1 cellular context compared by ENCODE assay signal in genomic region chr19:980133-980998, GRCh38.
TF ChIP-seq lines count a peak whose summit lies in the region.

No MANE protein-coding gene starts in this region.

TF ChIP-seq in HepG2, 621 proteins besides CTCF, POLR2A, EP300 and RAD21 (continued from another document and continues in another):
- TF ChIP-seq GMEB2 (CRISPR knock-in tag; IDR thresholded peaks at IDR 0.05; ENCODE audit: low read depth) = no peak
- 0 out of 2 replicates have a peak, but pooled peaks have one; percentile 77 for TF ChIP-seq ZNF264 (CRISPR knock-in tag; IDR thresholded peaks at IDR 0.05)
- TF ChIP-seq JUND (CRISPR knock-in tag; IDR thresholded peaks at IDR 0.05) = peak; percentile 61; the same call in 1 of the 2 replicates
- TF ChIP-seq MYPOP (CRISPR knock-in tag; IDR thresholded peaks at IDR 0.05) = peak; percentile 35; the same call in 1 of the 2 replicates
- TF ChIP-seq ZZZ3 (CRISPR knock-in tag; IDR thresholded peaks at IDR 0.05; ENCODE audit: borderline replicate concordance) = peak; percentile 35; the same call in 1 of the 2 replicates
- peak; percentile 70 for TF ChIP-seq ELF1 (CRISPR knock-in tag; IDR thresholded peaks at IDR 0.05)
- peak; percentile 37; the same call in 1 of the 2 replicates for TF ChIP-seq NFYC (CRISPR knock-in tag; IDR thresholded peaks at IDR 0.05)
- 0 out of 2 replicates have a peak, but pooled peaks have one; percentile 19 for TF ChIP-seq HNF4G (IDR thresholded peaks at IDR 0.05; ENCODE audit: borderline replicate concordance, low read depth, low read length)
- TF ChIP-seq HNF4G (CRISPR knock-in tag; IDR thresholded peaks at IDR 0.05; ENCODE audit: borderline replicate concordance, low read depth) = peak; percentile 56; the same call in 1 of the 2 replicates
- peak; percentile 48 for TF ChIP-seq ZEB1 (IDR thresholded peaks at IDR 0.05; ENCODE audit: insufficient replicate concordance, low read depth)
- TF ChIP-seq AGO2 (optimal IDR thresholded peaks at IDR 0.05; ENCODE audit: low read depth, low read length) = peak; percentile 48
- TF ChIP-seq ZNF746 (CRISPR knock-in tag; IDR thresholded peaks at IDR 0.05) = peak; percentile 76
- peak; percentile 77; the same call in 1 of the 2 replicates for TF ChIP-seq ZNF747 (CRISPR knock-in tag; IDR thresholded peaks at IDR 0.05; ENCODE audit: borderline replicate concordance)
- peak; percentile 50; the same call in 1 of the 2 replicates for TF ChIP-seq SP2 (CRISPR knock-in tag; IDR thresholded peaks at IDR 0.05)
- TF ChIP-seq NR2F2 (IDR thresholded peaks at IDR 0.05; ENCODE audit: borderline replicate concordance, low read depth) = peak; percentile 96
- TF ChIP-seq ZKSCAN1 (IDR thresholded peaks at IDR 0.05; ENCODE audit: low read length) = no peak
- TF ChIP-seq, protein P1, sequence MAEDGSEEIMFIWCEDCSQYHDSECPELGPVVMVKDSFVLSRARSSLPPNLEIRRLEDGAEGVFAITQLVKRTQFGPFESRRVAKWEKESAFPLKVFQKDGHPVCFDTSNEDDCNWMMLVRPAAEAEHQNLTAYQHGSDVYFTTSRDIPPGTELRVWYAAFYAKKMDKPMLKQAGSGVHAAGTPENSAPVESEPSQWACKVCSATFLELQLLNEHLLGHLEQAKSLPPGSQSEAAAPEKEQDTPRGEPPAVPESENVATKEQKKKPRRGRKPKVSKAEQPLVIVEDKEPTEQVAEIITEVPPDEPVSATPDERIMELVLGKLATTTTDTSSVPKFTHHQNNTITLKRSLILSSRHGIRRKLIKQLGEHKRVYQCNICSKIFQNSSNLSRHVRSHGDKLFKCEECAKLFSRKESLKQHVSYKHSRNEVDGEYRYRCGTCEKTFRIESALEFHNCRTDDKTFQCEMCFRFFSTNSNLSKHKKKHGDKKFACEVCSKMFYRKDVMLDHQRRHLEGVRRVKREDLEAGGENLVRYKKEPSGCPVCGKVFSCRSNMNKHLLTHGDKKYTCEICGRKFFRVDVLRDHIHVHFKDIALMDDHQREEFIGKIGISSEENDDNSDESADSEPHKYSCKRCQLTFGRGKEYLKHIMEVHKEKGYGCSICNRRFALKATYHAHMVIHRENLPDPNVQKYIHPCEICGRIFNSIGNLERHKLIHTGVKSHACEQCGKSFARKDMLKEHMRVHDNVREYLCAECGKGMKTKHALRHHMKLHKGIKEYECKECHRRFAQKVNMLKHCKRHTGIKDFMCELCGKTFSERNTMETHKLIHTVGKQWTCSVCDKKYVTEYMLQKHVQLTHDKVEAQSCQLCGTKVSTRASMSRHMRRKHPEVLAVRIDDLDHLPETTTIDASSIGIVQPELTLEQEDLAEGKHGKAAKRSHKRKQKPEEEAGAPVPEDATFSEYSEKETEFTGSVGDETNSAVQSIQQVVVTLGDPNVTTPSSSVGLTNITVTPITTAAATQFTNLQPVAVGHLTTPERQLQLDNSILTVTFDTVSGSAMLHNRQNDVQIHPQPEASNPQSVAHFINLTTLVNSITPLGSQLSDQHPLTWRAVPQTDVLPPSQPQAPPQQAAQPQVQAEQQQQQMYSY (CRISPR knock-in tag; IDR thresholded peaks at IDR 0.05) = peak; percentile 65; the same call in 1 of the 2 replicates
- TF ChIP-seq ZBTB7B (CRISPR knock-in tag; IDR thresholded peaks at IDR 0.05) = peak; percentile 94
- peak; percentile 47; the same call in 1 of the 2 replicates for TF ChIP-seq ZNF652 (CRISPR knock-in tag; IDR thresholded peaks at IDR 0.05; ENCODE audit: borderline replicate concordance, low read depth)
- TF ChIP-seq ZNF234 (CRISPR knock-in tag; conservative IDR thresholded peaks at IDR 0.05) = 0 out of 2 replicates have a peak, but pooled peaks have one; percentile 65
- peak; percentile 93 for TF ChIP-seq ZMYM3 (CRISPR knock-in tag; IDR thresholded peaks at IDR 0.05)
- no peak for TF ChIP-seq ZNF207 (IDR thresholded peaks at IDR 0.05; ENCODE audit: borderline replicate concordance)
- peak; percentile 70 for TF ChIP-seq GATAD1 (CRISPR knock-in tag; IDR thresholded peaks at IDR 0.05)
- peak; percentile 68 for TF ChIP-seq PHF20 (CRISPR knock-in tag; IDR thresholded peaks at IDR 0.05)
- peak; percentile 53; the same call in 1 of the 2 replicates for TF ChIP-seq AHDC1 (CRISPR knock-in tag; IDR thresholded peaks at IDR 0.05; ENCODE audit: borderline replicate concordance)
- TF ChIP-seq FOXC1 (CRISPR knock-in tag; IDR thresholded peaks at IDR 0.05; ENCODE audit: borderline replicate concordance) = peak; percentile 81
- TF ChIP-seq HOXA3 (CRISPR knock-in tag; IDR thresholded peaks at IDR 0.05) = peak; percentile 78
- peak; percentile 78 for TF ChIP-seq TGIF2 (CRISPR knock-in tag; IDR thresholded peaks at IDR 0.05)
- no peak; the same call in 1 of the 2 replicates for TF ChIP-seq ZNF138 (CRISPR knock-in tag; IDR thresholded peaks at IDR 0.05; ENCODE audit: low read depth)
- peak; percentile 77 for TF ChIP-seq PPARG (CRISPR knock-in tag; conservative IDR thresholded peaks at IDR 0.05)
- TF ChIP-seq ZMYM2 (CRISPR knock-in tag; IDR thresholded peaks at IDR 0.05) = peak; percentile 62; the same call in 1 of the 2 replicates
- TF ChIP-seq ZNF33B (CRISPR knock-in tag; IDR thresholded peaks at IDR 0.05) = 0 out of 2 replicates have a peak, but pooled peaks have one; percentile 45
- no peak for TF ChIP-seq ZNF777 (CRISPR knock-in tag; IDR thresholded peaks at IDR 0.05)
- no peak for TF ChIP-seq ETV6 (CRISPR knock-in tag; conservative IDR thresholded peaks at IDR 0.05)
- peak; percentile 64 for TF ChIP-seq RBM22 (optimal IDR thresholded peaks at IDR 0.05; ENCODE audit: low read length)
- TF ChIP-seq ZBTB46 (CRISPR knock-in tag; IDR thresholded peaks at IDR 0.05; ENCODE audit: borderline replicate concordance) = no peak
- 0 out of 2 replicates have a peak, but pooled peaks have one; percentile 8 for TF ChIP-seq TBX3 (IDR thresholded peaks at IDR 0.05; ENCODE audit: borderline replicate concordance)
- TF ChIP-seq ELF3 (CRISPR knock-in tag; IDR thresholded peaks at IDR 0.05) = peak; percentile 94
- TF ChIP-seq ZBED4 (CRISPR knock-in tag; IDR thresholded peaks at IDR 0.05; ENCODE audit: borderline replicate concordance) = peak; percentile 89
- TF ChIP-seq PRDM10 (CRISPR knock-in tag; IDR thresholded peaks at IDR 0.05; ENCODE audit: low read depth) = peak; percentile 88
